Comparison of ENCODE assay signal across 9 cellular contexts in genomic region chr6:157240059-157240959, GRCh38.
DNase-seq lines count a peak whose midpoint lies in the region; ATAC-seq and TF ChIP-seq lines count a peak whose summit lies in the region.
"Had no signal": no experiment of that assay in that cellular context is flagged by ENCODE, and none has a peak within 500 bp of the region (broad histone marks: within the 10 kb centered on the region; RNA-seq: fewer than 3 reads in every experiment).

No MANE protein-coding gene starts in this region.

- 33% methylated on average over 14 of the region's 28 CpGs; no CpG with 5 or more reads in 1 of the 2 experiments for WGBS in IMR-90 (ENCODE audit: extremely low coverage in 2 of 2, insufficient read length in 1 of 2), 2 experiments
- WGBS in aorta, 2 donors: 4 to 13% methylated on average over 28 of the region's 28 CpGs

- in situ Hi-C loops in IMR-90 (cut with MboI; ENCODE audit: low sequenced_read_pairs): no loop called here

- H2AK9ac ChIP-seq in IMR-90 (replicated peaks; ENCODE audit: low read depth, low read length, poor library complexity): peak overlapping the region; percentile 62

- H4K5ac ChIP-seq in IMR-90 (ENCODE audit: low read depth, low read length): peak overlapping the region; percentile 70; the same call in 1 of the 2 replicates

- H3K14ac ChIP-seq in IMR-90 (replicated peaks; ENCODE audit: low read depth, low read length): no peak overlapping the region; the same call in 1 of the 2 replicates

- H3K4ac ChIP-seq in IMR-90 (ENCODE audit: low read depth, low read length): peak overlapping the region; percentile 54

- peak overlapping the region; percentile 55 to 59; a peak in 3 of 4 replicates for H4K8ac ChIP-seq in IMR-90 (ENCODE audit: low read depth in 2 of 2, low read length in 2 of 2)

- peak; percentile 41 for DNase-seq in IMR-90
- peak; percentile 49 for DNase-seq in amniotic epithelial cell (ENCODE audit: low read depth)
- no peak for DNase-seq in lower lobe of right lung
- peak; percentile 89 to 93 for DNase-seq in aorta

- no TSS peak for BruUV-seq in IMR-90 (replicated peaks; lab: Mats Ljungman, UMichigan)

- peak overlapping the region; percentile 87 for H2AFZ ChIP-seq in IMR-90 (replicated peaks; ENCODE audit: low read length, poor library complexity)

- CTCF ChIA-PET in IMR-90 (lab: Yijun Ruan, JAX): no interaction called here

- no peak overlapping the region for H2BK5ac ChIP-seq in IMR-90 (ENCODE audit: low read depth, low read length, poor library complexity, severe bottlenecking)

- POLR2A ChIA-PET in IMR-90 (lab: Charles Lee; ENCODE audit: unreplicated experiment): no interaction called here

- no peak for TF ChIP-seq RAD21 in IMR-90 (IDR thresholded peaks at IDR 0.05; ENCODE audit: low read length)

- peaks cover 14% of the 10 kb centered on the region; the same call in 1 of the 2 replicates for H4K20me1 ChIP-seq in BLaER1
- no peaks in the 10 kb centered on the region for H4K20me1 ChIP-seq in IMR-90 (ENCODE audit: insufficient read depth, low read length)

- no peak overlapping the region for H3K56ac ChIP-seq in IMR-90 (ENCODE audit: extremely low read depth, insufficient read depth, low read length)

- peak overlapping the region; percentile 78 for H3K4me2 ChIP-seq in BLaER1
- H3K4me2 ChIP-seq in IMR-90 (ENCODE audit: low read depth, low read length): peak overlapping the region; percentile 85

- peaks cover 44% of the 10 kb centered on the region for H3K27me3 ChIP-seq in BLaER1
- peaks cover 31% of the 10 kb centered on the region for H3K27me3 ChIP-seq in IMR-90 (ENCODE audit: control insufficient read depth, insufficient read depth, low read length)
- H3K27me3 ChIP-seq in lower lobe of right lung (ENCODE audit: low read depth): peaks cover 20% of the 10 kb centered on the region
- H3K27me3 ChIP-seq in aorta (ENCODE audit: control insufficient read depth in 1 of 2, insufficient read depth in 2 of 2, low read length in 1 of 2): no peaks in the 10 kb centered on the region

- no peaks in the 10 kb centered on the region for H3K36me3 ChIP-seq in BLaER1
- no peaks in the 10 kb centered on the region for H3K36me3 ChIP-seq in IMR-90 (ENCODE audit: control insufficient read depth, insufficient read depth, low read length)
- H3K36me3 ChIP-seq in lower lobe of right lung: no peaks in the 10 kb centered on the region
- no peaks in the 10 kb centered on the region for H3K36me3 ChIP-seq in aorta (ENCODE audit: control insufficient read depth in 1 of 2, insufficient read depth in 2 of 2, low read length in 1 of 2)
- H3K36me3 ChIP-seq: upper lobe of left lung had no signal

- H3K9me3 ChIP-seq in BLaER1: peaks cover 19% of the 10 kb centered on the region
- peaks cover 8% of the 10 kb centered on the region for H3K9me3 ChIP-seq in IMR-90 (ENCODE audit: control insufficient read depth, insufficient read depth, low read length)
- no peaks in the 10 kb centered on the region for H3K9me3 ChIP-seq in lower lobe of right lung
- no peaks in the 10 kb centered on the region for H3K9me3 ChIP-seq in aorta (ENCODE audit: control insufficient read depth, low read length)
- H3K9me3 ChIP-seq: upper lobe of left lung had no signal

- intact Hi-C loops in IMR-90 (cut with micrococcal nuclease) (no loop called here), lower lobe of right lung (cut with DNase I) (no loop called here), aorta (cut with DNase I) (no loop called here)

- H3K9ac ChIP-seq in BLaER1 (no peak overlapping the region), IMR-90 (ENCODE audit: low read depth, low read length) (no peak overlapping the region; the same call in 1 of the 2 replicates)

- no peaks in the 10 kb centered on the region for H3K79me1 ChIP-seq in IMR-90 (ENCODE audit: low read depth in 1 of 2, low read length in 2 of 2)

- dilution Hi-C loops in IMR-90 (cut with HindIII; ENCODE audit: low sequenced_read_pairs, unreplicated experiment): no loop called here

- no peak overlapping the region for H2BK15ac ChIP-seq in IMR-90 (ENCODE audit: low read depth, low read length)

- H3K18ac ChIP-seq in IMR-90 (ENCODE audit: low read depth, low read length): no peak overlapping the region

- peaks cover 36% of the 10 kb centered on the region for H3K4me1 ChIP-seq in BLaER1
- H3K4me1 ChIP-seq in IMR-90 (ENCODE audit: control insufficient read depth, insufficient read depth, low read length): peaks cover 4% of the 10 kb centered on the region
- peaks cover 17% of the 10 kb centered on the region for H3K4me1 ChIP-seq in lower lobe of right lung
- peaks cover 0 to 2% of the 10 kb centered on the region in 2 donors for H3K4me1 ChIP-seq in aorta (ENCODE audit: control insufficient read depth in 1 of 2, insufficient read depth in 2 of 2, low read length in 2 of 2)

- TF ChIP-seq CTCF in IMR-90 (conservative IDR thresholded peaks at IDR 0.05; ENCODE audit: low read depth, low read length) (no peak), lower lobe of right lung (IDR thresholded peaks at IDR 0.05) (no peak)

- no peaks in the 10 kb centered on the region for H3K9me1 ChIP-seq in IMR-90 (ENCODE audit: insufficient read depth, low read length)

- H2AK5ac ChIP-seq in IMR-90 (ENCODE audit: low read depth, low read length): no peak overlapping the region

- H3K27ac ChIP-seq in BLaER1 (no peak overlapping the region), IMR-90 (ENCODE audit: insufficient read depth, low read length) (no peak overlapping the region), lower lobe of right lung (no peak overlapping the region), aorta (ENCODE audit: low read depth in 1 of 2, low read length in 2 of 2) (peak overlapping the region; percentile 90 to 94)

- no peak overlapping the region for H3K23ac ChIP-seq in IMR-90 (ENCODE audit: low read depth, low read length)

- H4K91ac ChIP-seq in IMR-90 (ENCODE audit: insufficient read depth, low read depth, low read length): peak overlapping the region; percentile 53

- peak; percentile 37; the same call in 1 of the 2 replicates for ATAC-seq in IMR-90 (ENCODE audit: low read depth)
- ATAC-seq in lower lobe of right lung: no peak
- peak; percentile 82 for ATAC-seq in aorta (ENCODE audit: low FRiP score)
- ATAC-seq in HG03175 (IDR thresholded peaks at IDR 0.05; ENCODE audit: unreplicated experiment): no peak
- ATAC-seq in HG02571 (IDR thresholded peaks at IDR 0.05; ENCODE audit: unreplicated experiment): no peak
- no peak for ATAC-seq in HG02970 (IDR thresholded peaks at IDR 0.05; ENCODE audit: low FRiP score, unreplicated experiment)

- H2BK20ac ChIP-seq in IMR-90 (ENCODE audit: low read depth, low read length): no peak overlapping the region; the same call in 1 of the 2 replicates

- TF ChIP-seq POLR2A in IMR-90 (IDR thresholded peaks at IDR 0.05; ENCODE audit: low read depth, low read length): no peak

- H3K4me3 ChIP-seq in BLaER1 (no peak overlapping the region), IMR-90 (ENCODE audit: insufficient read depth, low read depth, low read length) (peak overlapping the region; percentile 33; the same call in 1 of the 2 replicates), lower lobe of right lung (peak overlapping the region; percentile 17), aorta (ENCODE audit: low read length in 2 of 2) (no peak overlapping the region)

- peak overlapping the region; percentile 59; the same call in 1 of the 2 replicates for H2BK120ac ChIP-seq in IMR-90 (ENCODE audit: low read depth, low read length)

TF ChIP-seq in IMR-90, 13 proteins besides CTCF, POLR2A, EP300 and RAD21:
- TF ChIP-seq NFE2L2 (IDR thresholded peaks at IDR 0.05; ENCODE audit: low read depth, low read length) (peak; percentile 60; the same call in 1 of the 2 replicates), FOS (IDR thresholded peaks at IDR 0.05; ENCODE audit: low read depth, low read length) (peak; percentile 23; the same call in 1 of the 2 replicates), BHLHE40 (IDR thresholded peaks at IDR 0.05; ENCODE audit: low read depth, low read length) (peak; percentile 70), CEBPB (IDR thresholded peaks at IDR 0.05; ENCODE audit: low read depth, low read length) (no peak), SMC3 (IDR thresholded peaks at IDR 0.05; ENCODE audit: low read depth, low read length) (no peak)

Comparison
In these comparisons a context has a peak if more than half of its experiments do, and no peak if none do; other contexts are left out.
1. H3K27ac ChIP-seq: peak in aorta (2 of 2); none in BLaER1 (single experiment), IMR-90 (single experiment) and lower lobe of right lung (single experiment).
2. H3K4me3 ChIP-seq: peak in IMR-90 (single experiment) and lower lobe of right lung (single experiment); none in BLaER1 (single experiment) and aorta (0 of 2).
3. ATAC-seq: peak in IMR-90 (single experiment) and aorta (single experiment); none in lower lobe of right lung (0 of 2), HG03175 (single experiment), HG02571 (single experiment) and HG02970 (single experiment).